1 cellular context compared by ENCODE assay signal in the genomic region with DNA sequence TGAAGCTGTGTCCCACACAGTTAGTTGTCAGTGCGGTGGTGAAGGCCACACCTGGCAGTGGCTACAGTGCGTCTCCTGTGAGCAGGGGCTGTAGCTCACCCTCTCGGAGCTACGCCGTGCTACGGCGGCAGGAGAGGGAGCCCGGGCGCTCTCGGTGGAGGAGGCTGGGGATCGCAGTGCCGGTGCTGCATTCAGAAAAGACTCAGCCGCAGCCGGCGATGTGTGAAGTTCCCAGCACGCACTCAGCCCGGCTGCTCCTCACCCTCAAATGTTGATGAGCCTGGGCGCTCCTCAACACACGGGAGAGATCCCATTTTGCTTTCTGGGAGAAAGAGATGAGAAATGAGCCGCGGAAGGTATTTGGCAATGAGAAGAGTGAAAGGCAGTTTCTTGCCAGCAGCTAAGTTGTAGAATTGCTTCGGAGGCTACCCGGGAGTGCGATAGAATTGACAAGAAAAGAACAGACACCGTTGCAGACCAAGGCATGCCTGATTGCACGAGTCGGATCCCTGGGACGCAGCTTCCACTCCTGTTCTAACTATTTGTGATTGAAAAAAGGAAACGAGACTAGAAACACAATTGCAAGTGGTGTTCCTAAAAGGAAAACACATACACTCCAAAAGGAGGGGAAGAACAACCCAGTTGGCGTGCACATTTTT.
TF ChIP-seq lines count a peak whose summit lies in the region.

A gene (plus strand): TSS at position 194 of the 659 bp plus-strand sequence. CDS start 34,463 bp downstream, outside the sequence.

TF ChIP-seq in GM12878, 131 proteins besides CTCF, POLR2A, EP300 and RAD21 (continued from another document and continues in another):
- peak; percentile 83; the same call in 1 of the 2 replicates for TF ChIP-seq SMARCA5 (IDR thresholded peaks at IDR 0.05)
- TF ChIP-seq NR2C1 (IDR thresholded peaks at IDR 0.05), result no peak
- peak; percentile 58 for TF ChIP-seq IKZF1 (conservative IDR thresholded peaks at IDR 0.05)
- TF ChIP-seq, protein P1, sequence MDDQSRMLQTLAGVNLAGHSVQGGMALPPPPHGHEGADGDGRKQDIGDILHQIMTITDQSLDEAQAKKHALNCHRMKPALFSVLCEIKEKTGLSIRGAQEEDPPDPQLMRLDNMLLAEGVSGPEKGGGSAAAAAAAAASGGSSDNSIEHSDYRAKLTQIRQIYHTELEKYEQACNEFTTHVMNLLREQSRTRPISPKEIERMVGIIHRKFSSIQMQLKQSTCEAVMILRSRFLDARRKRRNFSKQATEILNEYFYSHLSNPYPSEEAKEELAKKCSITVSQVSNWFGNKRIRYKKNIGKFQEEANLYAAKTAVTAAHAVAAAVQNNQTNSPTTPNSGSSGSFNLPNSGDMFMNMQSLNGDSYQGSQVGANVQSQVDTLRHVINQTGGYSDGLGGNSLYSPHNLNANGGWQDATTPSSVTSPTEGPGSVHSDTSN (IDR thresholded peaks at IDR 0.05; ENCODE audit: insufficient replicate concordance, low read depth, low read length), result no peak
- no peak for TF ChIP-seq PML (IDR thresholded peaks at IDR 0.05; ENCODE audit: low read length)
- TF ChIP-seq BRCA1 (IDR thresholded peaks at IDR 0.05; ENCODE audit: low read depth, low read length), result no peak
- TF ChIP-seq, protein P2, sequence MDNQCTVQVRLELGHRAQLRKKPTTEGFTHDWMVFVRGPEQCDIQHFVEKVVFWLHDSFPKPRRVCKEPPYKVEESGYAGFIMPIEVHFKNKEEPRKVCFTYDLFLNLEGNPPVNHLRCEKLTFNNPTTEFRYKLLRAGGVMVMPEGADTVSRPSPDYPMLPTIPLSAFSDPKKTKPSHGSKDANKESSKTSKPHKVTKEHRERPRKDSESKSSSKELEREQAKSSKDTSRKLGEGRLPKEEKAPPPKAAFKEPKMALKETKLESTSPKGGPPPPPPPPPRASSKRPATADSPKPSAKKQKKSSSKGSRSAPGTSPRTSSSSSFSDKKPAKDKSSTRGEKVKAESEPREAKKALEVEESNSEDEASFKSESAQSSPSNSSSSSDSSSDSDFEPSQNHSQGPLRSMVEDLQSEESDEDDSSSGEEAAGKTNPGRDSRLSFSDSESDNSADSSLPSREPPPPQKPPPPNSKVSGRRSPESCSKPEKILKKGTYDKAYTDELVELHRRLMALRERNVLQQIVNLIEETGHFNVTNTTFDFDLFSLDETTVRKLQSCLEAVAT (IDR thresholded peaks at IDR 0.05), result peak; percentile 79
- no peak for TF ChIP-seq MEF2B (IDR thresholded peaks at IDR 0.05; ENCODE audit: partially characterized antibody, poor library complexity, severe bottlenecking)
- no peak for TF ChIP-seq JUNB (IDR thresholded peaks at IDR 0.05)
- TF ChIP-seq ZNF622 (IDR thresholded peaks at IDR 0.05), result no peak
- no peak for TF ChIP-seq ESRRA (IDR thresholded peaks at IDR 0.05; ENCODE audit: low read length)
- no peak for TF ChIP-seq WRNIP1 (IDR thresholded peaks at IDR 0.05; ENCODE audit: borderline replicate concordance, low read depth, low read length)
- no peak for TF ChIP-seq PAX8 (IDR thresholded peaks at IDR 0.05)
- no peak for TF ChIP-seq CEBPB (IDR thresholded peaks at IDR 0.05; ENCODE audit: borderline replicate concordance in 1 of 2, low read depth in 2 of 2, low read length in 2 of 2)
- TF ChIP-seq ZNF384 (IDR thresholded peaks at IDR 0.05; ENCODE audit: borderline replicate concordance, low read depth, low read length), result no peak
- TF ChIP-seq, protein P3, sequence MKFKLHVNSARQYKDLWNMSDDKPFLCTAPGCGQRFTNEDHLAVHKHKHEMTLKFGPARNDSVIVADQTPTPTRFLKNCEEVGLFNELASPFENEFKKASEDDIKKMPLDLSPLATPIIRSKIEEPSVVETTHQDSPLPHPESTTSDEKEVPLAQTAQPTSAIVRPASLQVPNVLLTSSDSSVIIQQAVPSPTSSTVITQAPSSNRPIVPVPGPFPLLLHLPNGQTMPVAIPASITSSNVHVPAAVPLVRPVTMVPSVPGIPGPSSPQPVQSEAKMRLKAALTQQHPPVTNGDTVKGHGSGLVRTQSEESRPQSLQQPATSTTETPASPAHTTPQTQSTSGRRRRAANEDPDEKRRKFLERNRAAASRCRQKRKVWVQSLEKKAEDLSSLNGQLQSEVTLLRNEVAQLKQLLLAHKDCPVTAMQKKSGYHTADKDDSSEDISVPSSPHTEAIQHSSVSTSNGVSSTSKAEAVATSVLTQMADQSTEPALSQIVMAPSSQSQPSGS (IDR thresholded peaks at IDR 0.05; ENCODE audit: low read length), result no peak
- TF ChIP-seq, protein P4, sequence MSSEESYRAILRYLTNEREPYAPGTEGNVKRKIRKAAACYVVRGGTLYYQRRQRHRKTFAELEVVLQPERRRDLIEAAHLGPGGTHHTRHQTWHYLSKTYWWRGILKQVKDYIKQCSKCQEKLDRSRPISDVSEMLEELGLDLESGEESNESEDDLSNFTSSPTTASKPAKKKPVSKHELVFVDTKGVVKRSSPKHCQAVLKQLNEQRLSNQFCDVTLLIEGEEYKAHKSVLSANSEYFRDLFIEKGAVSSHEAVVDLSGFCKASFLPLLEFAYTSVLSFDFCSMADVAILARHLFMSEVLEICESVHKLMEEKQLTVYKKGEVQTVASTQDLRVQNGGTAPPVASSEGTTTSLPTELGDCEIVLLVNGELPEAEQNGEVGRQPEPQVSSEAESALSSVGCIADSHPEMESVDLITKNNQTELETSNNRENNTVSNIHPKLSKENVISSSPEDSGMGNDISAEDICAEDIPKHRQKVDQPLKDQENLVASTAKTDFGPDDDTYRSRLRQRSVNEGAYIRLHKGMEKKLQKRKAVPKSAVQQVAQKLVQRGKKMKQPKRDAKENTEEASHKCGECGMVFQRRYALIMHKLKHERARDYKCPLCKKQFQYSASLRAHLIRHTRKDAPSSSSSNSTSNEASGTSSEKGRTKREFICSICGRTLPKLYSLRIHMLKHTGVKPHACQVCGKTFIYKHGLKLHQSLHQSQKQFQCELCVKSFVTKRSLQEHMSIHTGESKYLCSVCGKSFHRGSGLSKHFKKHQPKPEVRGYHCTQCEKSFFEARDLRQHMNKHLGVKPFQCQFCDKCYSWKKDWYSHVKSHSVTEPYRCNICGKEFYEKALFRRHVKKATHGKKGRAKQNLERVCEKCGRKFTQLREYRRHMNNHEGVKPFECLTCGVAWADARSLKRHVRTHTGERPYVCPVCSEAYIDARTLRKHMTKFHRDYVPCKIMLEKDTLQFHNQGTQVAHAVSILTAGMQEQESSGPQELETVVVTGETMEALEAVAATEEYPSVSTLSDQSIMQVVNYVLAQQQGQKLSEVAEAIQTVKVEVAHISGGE (CRISPR knock-in tag; IDR thresholded peaks at IDR 0.05), result no peak
- TF ChIP-seq, protein P5, sequence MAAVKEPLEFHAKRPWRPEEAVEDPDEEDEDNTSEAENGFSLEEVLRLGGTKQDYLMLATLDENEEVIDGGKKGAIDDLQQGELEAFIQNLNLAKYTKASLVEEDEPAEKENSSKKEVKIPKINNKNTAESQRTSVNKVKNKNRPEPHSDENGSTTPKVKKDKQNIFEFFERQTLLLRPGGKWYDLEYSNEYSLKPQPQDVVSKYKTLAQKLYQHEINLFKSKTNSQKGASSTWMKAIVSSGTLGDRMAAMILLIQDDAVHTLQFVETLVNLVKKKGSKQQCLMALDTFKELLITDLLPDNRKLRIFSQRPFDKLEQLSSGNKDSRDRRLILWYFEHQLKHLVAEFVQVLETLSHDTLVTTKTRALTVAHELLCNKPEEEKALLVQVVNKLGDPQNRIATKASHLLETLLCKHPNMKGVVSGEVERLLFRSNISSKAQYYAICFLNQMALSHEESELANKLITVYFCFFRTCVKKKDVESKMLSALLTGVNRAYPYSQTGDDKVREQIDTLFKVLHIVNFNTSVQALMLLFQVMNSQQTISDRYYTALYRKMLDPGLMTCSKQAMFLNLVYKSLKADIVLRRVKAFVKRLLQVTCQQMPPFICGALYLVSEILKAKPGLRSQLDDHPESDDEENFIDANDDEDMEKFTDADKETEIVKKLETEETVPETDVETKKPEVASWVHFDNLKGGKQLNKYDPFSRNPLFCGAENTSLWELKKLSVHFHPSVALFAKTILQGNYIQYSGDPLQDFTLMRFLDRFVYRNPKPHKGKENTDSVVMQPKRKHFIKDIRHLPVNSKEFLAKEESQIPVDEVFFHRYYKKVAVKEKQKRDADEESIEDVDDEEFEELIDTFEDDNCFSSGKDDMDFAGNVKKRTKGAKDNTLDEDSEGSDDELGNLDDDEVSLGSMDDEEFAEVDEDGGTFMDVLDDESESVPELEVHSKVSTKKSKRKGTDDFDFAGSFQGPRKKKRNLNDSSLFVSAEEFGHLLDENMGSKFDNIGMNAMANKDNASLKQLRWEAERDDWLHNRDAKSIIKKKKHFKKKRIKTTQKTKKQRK (IDR thresholded peaks at IDR 0.05; ENCODE audit: low read depth, low read length), result no peak
- TF ChIP-seq RELA (IDR thresholded peaks at IDR 0.05; ENCODE audit: borderline replicate concordance, partially characterized antibody), result no peak
- TF ChIP-seq EGR1 (IDR thresholded peaks at IDR 0.05; ENCODE audit: borderline replicate concordance in 1 of 2, low read depth in 2 of 2, low read length in 2 of 2), result no peak
- no peak for TF ChIP-seq EED (IDR thresholded peaks at IDR 0.05; ENCODE audit: low read depth)
- 0 out of 2 replicates have a peak, but pooled peaks have one; percentile 25 for TF ChIP-seq NBN (IDR thresholded peaks at IDR 0.05)
- no peak for TF ChIP-seq CBX3 (IDR thresholded peaks at IDR 0.05; ENCODE audit: borderline replicate concordance, low read depth)
- TF ChIP-seq LARP7 (IDR thresholded peaks at IDR 0.05), result peak; percentile 52
- no peak for TF ChIP-seq RAD51 (IDR thresholded peaks at IDR 0.05)
- TF ChIP-seq, protein P6, sequence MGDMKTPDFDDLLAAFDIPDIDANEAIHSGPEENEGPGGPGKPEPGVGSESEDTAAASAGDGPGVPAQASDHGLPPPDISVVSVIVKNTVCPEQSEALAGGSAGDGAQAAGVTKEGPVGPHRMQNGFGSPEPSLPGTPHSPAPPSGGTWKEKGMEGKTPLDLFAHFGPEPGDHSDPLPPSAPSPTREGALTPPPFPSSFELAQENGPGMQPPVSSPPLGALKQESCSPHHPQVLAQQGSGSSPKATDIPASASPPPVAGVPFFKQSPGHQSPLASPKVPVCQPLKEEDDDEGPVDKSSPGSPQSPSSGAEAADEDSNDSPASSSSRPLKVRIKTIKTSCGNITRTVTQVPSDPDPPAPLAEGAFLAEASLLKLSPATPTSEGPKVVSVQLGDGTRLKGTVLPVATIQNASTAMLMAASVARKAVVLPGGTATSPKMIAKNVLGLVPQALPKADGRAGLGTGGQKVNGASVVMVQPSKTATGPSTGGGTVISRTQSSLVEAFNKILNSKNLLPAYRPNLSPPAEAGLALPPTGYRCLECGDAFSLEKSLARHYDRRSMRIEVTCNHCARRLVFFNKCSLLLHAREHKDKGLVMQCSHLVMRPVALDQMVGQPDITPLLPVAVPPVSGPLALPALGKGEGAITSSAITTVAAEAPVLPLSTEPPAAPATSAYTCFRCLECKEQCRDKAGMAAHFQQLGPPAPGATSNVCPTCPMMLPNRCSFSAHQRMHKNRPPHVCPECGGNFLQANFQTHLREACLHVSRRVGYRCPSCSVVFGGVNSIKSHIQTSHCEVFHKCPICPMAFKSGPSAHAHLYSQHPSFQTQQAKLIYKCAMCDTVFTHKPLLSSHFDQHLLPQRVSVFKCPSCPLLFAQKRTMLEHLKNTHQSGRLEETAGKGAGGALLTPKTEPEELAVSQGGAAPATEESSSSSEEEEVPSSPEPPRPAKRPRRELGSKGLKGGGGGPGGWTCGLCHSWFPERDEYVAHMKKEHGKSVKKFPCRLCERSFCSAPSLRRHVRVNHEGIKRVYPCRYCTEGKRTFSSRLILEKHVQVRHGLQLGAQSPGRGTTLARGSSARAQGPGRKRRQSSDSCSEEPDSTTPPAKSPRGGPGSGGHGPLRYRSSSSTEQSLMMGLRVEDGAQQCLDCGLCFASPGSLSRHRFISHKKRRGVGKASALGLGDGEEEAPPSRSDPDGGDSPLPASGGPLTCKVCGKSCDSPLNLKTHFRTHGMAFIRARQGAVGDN (IDR thresholded peaks at IDR 0.05), result 0 out of 2 replicates have a peak, but pooled peaks have one; percentile 37
- TF ChIP-seq, protein P7, sequence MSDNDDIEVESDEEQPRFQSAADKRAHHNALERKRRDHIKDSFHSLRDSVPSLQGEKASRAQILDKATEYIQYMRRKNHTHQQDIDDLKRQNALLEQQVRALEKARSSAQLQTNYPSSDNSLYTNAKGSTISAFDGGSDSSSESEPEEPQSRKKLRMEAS (IDR thresholded peaks at IDR 0.05; ENCODE audit: low read depth, low read length), result no peak
- TF ChIP-seq TARDBP (IDR thresholded peaks at IDR 0.05; ENCODE audit: borderline replicate concordance), result no peak
- no peak for TF ChIP-seq FOXM1 (IDR thresholded peaks at IDR 0.05; ENCODE audit: low read depth, low read length)
- TF ChIP-seq SMAD5 (IDR thresholded peaks at IDR 0.05; ENCODE audit: low read depth), result no peak
- TF ChIP-seq, protein P8, sequence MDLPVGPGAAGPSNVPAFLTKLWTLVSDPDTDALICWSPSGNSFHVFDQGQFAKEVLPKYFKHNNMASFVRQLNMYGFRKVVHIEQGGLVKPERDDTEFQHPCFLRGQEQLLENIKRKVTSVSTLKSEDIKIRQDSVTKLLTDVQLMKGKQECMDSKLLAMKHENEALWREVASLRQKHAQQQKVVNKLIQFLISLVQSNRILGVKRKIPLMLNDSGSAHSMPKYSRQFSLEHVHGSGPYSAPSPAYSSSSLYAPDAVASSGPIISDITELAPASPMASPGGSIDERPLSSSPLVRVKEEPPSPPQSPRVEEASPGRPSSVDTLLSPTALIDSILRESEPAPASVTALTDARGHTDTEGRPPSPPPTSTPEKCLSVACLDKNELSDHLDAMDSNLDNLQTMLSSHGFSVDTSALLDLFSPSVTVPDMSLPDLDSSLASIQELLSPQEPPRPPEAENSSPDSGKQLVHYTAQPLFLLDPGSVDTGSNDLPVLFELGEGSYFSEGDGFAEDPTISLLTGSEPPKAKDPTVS (IDR thresholded peaks at IDR 0.05; ENCODE audit: low read depth, low read length), result no peak
- TF ChIP-seq RUNX3 (IDR thresholded peaks at IDR 0.05; ENCODE audit: low read length), result no peak
- TF ChIP-seq SMC3 (IDR thresholded peaks at IDR 0.05; ENCODE audit: borderline replicate concordance, low read length), result no peak; the same call in 1 of the 2 replicates
- TF ChIP-seq, protein P9, sequence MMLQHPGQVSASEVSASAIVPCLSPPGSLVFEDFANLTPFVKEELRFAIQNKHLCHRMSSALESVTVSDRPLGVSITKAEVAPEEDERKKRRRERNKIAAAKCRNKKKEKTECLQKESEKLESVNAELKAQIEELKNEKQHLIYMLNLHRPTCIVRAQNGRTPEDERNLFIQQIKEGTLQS (IDR thresholded peaks at IDR 0.05; ENCODE audit: borderline replicate concordance, extremely low read depth, low read depth, low read length), result no peak
- no peak for TF ChIP-seq ZNF274 (IDR thresholded peaks at IDR 0.05; ENCODE audit: insufficient read depth, insufficient read length)
- TF ChIP-seq DPF2 (IDR thresholded peaks at IDR 0.05), result no peak
- no peak for TF ChIP-seq SUZ12 (IDR thresholded peaks at IDR 0.05; ENCODE audit: unreplicated experiment)
- TF ChIP-seq POU2F2 (IDR thresholded peaks at IDR 0.05; ENCODE audit: borderline replicate concordance, low read depth, low read length), result no peak
